ENCODE assay signal across 1 cellular context in genomic region chr7:1176891-1177373, GRCh38.
TF ChIP-seq lines count a peak whose summit lies in the region.

No MANE protein-coding gene starts in this region.

TF ChIP-seq in K562, 482 proteins besides CTCF, POLR2A, EP300 and RAD21 (continued from another document and continues in another):
- no peak for TF ChIP-seq BCLAF1 (IDR thresholded peaks at IDR 0.05; ENCODE audit: borderline replicate concordance in 1 of 2, control insufficient read depth in 1 of 2, low read depth in 2 of 2, low read length in 1 of 2)
- TF ChIP-seq, protein P1, sequence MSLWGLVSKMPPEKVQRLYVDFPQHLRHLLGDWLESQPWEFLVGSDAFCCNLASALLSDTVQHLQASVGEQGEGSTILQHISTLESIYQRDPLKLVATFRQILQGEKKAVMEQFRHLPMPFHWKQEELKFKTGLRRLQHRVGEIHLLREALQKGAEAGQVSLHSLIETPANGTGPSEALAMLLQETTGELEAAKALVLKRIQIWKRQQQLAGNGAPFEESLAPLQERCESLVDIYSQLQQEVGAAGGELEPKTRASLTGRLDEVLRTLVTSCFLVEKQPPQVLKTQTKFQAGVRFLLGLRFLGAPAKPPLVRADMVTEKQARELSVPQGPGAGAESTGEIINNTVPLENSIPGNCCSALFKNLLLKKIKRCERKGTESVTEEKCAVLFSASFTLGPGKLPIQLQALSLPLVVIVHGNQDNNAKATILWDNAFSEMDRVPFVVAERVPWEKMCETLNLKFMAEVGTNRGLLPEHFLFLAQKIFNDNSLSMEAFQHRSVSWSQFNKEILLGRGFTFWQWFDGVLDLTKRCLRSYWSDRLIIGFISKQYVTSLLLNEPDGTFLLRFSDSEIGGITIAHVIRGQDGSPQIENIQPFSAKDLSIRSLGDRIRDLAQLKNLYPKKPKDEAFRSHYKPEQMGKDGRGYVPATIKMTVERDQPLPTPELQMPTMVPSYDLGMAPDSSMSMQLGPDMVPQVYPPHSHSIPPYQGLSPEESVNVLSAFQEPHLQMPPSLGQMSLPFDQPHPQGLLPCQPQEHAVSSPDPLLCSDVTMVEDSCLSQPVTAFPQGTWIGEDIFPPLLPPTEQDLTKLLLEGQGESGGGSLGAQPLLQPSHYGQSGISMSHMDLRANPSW (CRISPR knock-in tag; IDR thresholded peaks at IDR 0.05) = no peak
- 0 out of 2 replicates have a peak, but pooled peaks have one; percentile 8 for TF ChIP-seq CBX1 (IDR thresholded peaks at IDR 0.05; ENCODE audit: low read depth)
- TF ChIP-seq, protein P2, sequence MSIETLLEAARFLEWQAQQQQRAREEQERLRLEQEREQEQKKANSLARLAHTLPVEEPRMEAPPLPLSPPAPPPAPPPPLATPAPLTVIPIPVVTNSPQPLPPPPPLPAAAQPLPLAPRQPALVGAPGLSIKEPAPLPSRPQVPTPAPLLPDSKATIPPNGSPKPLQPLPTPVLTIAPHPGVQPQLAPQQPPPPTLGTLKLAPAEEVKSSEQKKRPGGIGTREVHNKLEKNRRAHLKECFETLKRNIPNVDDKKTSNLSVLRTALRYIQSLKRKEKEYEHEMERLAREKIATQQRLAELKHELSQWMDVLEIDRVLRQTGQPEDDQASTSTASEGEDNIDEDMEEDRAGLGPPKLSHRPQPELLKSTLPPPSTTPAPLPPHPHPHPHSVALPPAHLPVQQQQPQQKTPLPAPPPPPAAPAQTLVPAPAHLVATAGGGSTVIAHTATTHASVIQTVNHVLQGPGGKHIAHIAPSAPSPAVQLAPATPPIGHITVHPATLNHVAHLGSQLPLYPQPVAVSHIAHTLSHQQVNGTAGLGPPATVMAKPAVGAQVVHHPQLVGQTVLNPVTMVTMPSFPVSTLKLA (conservative IDR thresholded peaks at IDR 0.05) = peak in 1 of 2 experiments; percentile 8; a peak in 2 of 4 replicates
- TF ChIP-seq HLTF (IDR thresholded peaks at IDR 0.05) = no peak
- TF ChIP-seq HSF4 (CRISPR knock-in tag; IDR thresholded peaks at IDR 0.05; ENCODE audit: borderline replicate concordance) = no peak
- no peak for TF ChIP-seq PHTF2 (CRISPR knock-in tag; IDR thresholded peaks at IDR 0.05)
- no peak for TF ChIP-seq RFX1 (IDR thresholded peaks at IDR 0.05)
- TF ChIP-seq SMARCA5 (IDR thresholded peaks at IDR 0.05) = peak; percentile 75; the same call in 1 of the 2 replicates
- TF ChIP-seq MBD2 (IDR thresholded peaks at IDR 0.05; ENCODE audit: borderline replicate concordance, low read depth) = no peak
- TF ChIP-seq MGA (IDR thresholded peaks at IDR 0.05) = peak; percentile 34
- peak; percentile 25 for TF ChIP-seq HNRNPLL (IDR thresholded peaks at IDR 0.05; ENCODE audit: low read depth, low read length, poor library complexity, severe bottlenecking)
- TF ChIP-seq ZEB2 (IDR thresholded peaks at IDR 0.05) = no peak
- no peak for TF ChIP-seq ZNF57 (CRISPR knock-in tag; IDR thresholded peaks at IDR 0.05)
- TF ChIP-seq KDM1A (IDR thresholded peaks at IDR 0.05) = peak in 1 of 2 experiments; percentile 21; a peak in 1 of 4 replicates
- no peak for TF ChIP-seq HMG20A (CRISPR knock-in tag; conservative IDR thresholded peaks at IDR 0.05)
- TF ChIP-seq L3MBTL2 (IDR thresholded peaks at IDR 0.05) = peak; percentile 46; the same call in 1 of the 2 replicates
- TF ChIP-seq RBFOX2 (IDR thresholded peaks at IDR 0.05; ENCODE audit: low read depth, low read length) = no peak
- TF ChIP-seq, protein P3, sequence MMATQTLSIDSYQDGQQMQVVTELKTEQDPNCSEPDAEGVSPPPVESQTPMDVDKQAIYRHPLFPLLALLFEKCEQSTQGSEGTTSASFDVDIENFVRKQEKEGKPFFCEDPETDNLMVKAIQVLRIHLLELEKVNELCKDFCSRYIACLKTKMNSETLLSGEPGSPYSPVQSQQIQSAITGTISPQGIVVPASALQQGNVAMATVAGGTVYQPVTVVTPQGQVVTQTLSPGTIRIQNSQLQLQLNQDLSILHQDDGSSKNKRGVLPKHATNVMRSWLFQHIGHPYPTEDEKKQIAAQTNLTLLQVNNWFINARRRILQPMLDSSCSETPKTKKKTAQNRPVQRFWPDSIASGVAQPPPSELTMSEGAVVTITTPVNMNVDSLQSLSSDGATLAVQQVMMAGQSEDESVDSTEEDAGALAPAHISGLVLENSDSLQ (IDR thresholded peaks at IDR 0.05) = 0 out of 2 replicates have a peak, but pooled peaks have one; percentile 7
- TF ChIP-seq MAZ (CRISPR knock-in tag; conservative IDR thresholded peaks at IDR 0.05 in 1 of 2, IDR thresholded peaks at IDR 0.05 in 1 of 2) = peak in 1 of 2 experiments; percentile 20; a peak in 1 of 4 replicates
- peak; percentile 96 for TF ChIP-seq ZNF121 (CRISPR knock-in tag; conservative IDR thresholded peaks at IDR 0.05)
- TF ChIP-seq MYC (IDR thresholded peaks at IDR 0.05; ENCODE audit: low read depth, low read length) = peak; percentile 56
- no peak for TF ChIP-seq MYC (CRISPR knock-in tag; IDR thresholded peaks at IDR 0.05; ENCODE audit: borderline replicate concordance, low read depth)
- peak; percentile 68 for TF ChIP-seq EGR1 (conservative IDR thresholded peaks at IDR 0.05)
- no peak for TF ChIP-seq ZNF384 (IDR thresholded peaks at IDR 0.05; ENCODE audit: low read depth, low read length)
- TF ChIP-seq, protein P4, sequence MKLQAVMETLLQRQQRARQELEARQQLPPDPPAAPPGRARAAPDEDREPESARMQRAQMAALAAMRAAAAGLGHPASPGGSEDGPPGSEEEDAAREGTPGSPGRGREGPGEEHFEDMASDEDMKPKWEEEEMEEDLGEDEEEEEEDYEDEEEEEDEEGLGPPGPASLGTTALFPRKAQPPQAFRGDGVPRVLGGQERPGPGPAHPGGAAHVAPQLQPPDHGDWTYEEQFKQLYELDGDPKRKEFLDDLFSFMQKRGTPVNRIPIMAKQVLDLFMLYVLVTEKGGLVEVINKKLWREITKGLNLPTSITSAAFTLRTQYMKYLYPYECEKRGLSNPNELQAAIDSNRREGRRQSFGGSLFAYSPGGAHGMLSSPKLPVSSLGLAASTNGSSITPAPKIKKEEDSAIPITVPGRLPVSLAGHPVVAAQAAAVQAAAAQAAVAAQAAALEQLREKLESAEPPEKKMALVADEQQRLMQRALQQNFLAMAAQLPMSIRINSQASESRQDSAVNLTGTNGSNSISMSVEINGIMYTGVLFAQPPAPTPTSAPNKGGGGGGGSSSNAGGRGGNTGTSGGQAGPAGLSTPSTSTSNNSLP (IDR thresholded peaks at IDR 0.05; ENCODE audit: borderline replicate concordance, low read depth, low read length) = 0 out of 2 replicates have a peak, but pooled peaks have one; percentile 31
- peak; percentile 49; the same call in 1 of the 2 replicates for TF ChIP-seq TFAP4 (CRISPR knock-in tag; IDR thresholded peaks at IDR 0.05; ENCODE audit: borderline replicate concordance)
- peak in 1 of 2 experiments; percentile 73 for TF ChIP-seq E2F6 (IDR thresholded peaks at IDR 0.05; ENCODE audit: borderline replicate concordance in 1 of 2, extremely low read depth in 1 of 2, insufficient read depth in 1 of 2, insufficient read length in 1 of 2, low read depth in 1 of 2, low read length in 1 of 2, poor library complexity in 1 of 2, severe bottlenecking in 1 of 2)
- no peak for TF ChIP-seq PML (IDR thresholded peaks at IDR 0.05; ENCODE audit: low read length)
- no peak for TF ChIP-seq CCAR2 (IDR thresholded peaks at IDR 0.05; ENCODE audit: low read depth, low read length)
